Comparison of ENCODE assay signal across 8 cellular contexts in genomic region chr12:48004039-48004940, GRCh38. TPM values are rescaled to one million over a fixed set of nuclear protein-coding genes. Genes with fewer than 3 reads are reported as not detected.
DNase-seq lines count a peak whose midpoint lies in the region; ATAC-seq and TF ChIP-seq lines count a peak whose summit lies in the region.

Gene COL2A1, minus strand, starts transcription at chr12:48004476. Its CDS starts 155 bp downstream, at chr12:48004321.

- ATAC-seq in HG02852 (IDR thresholded peaks at IDR 0.05; ENCODE audit: unreplicated experiment), result no peak

- no peaks in the 10 kb centered on the region for H3K9me3 Mint-ChIP-seq in activated CD4-positive, alpha-beta memory T cell treated with anti-CD3 and anti-CD28 coated beads for 36 hours
- peaks cover 5% of the 10 kb centered on the region for H3K9me3 Mint-ChIP-seq in glutamatergic neuron (ENCODE audit: unreplicated experiment)

- H3K4me1 Mint-ChIP-seq in activated CD4-positive, alpha-beta memory T cell treated with anti-CD3 and anti-CD28 coated beads for 36 hours (ENCODE audit: low read depth), result peaks cover 36% of the 10 kb centered on the region
- peaks cover 16% of the 10 kb centered on the region for H3K4me1 Mint-ChIP-seq in glutamatergic neuron (ENCODE audit: low read depth, unreplicated experiment)

- POLR2A ChIA-PET in activated CD4-positive, alpha-beta memory T cell treated with anti-CD3 and anti-CD28 coated beads for 36 hours (lab: Charles Lee), result no interaction called here

- H3K4me3 ChIP-seq in retinal pigment epithelial cell (ENCODE audit: low read length), result peak within 1 kb of the TSS; percentile 3

- H3K27ac Mint-ChIP-seq in activated CD4-positive, alpha-beta memory T cell treated with anti-CD3 and anti-CD28 coated beads for 36 hours, result no peak within 1 kb of the TSS
- no peak within 1 kb of the TSS for H3K27ac Mint-ChIP-seq in glutamatergic neuron (ENCODE audit: unreplicated experiment)

- intact Hi-C loops in activated CD4-positive, alpha-beta memory T cell treated with anti-CD3 and anti-CD28 coated beads for 36 hours (cut with micrococcal nuclease), result loop anchor here (5.0 kb wide), 1 partner anchor 183 kb away; no protein-coding TSS in a partner anchor

- peak within 1 kb of the TSS; percentile 51 for H3K4me3 Mint-ChIP-seq in activated CD4-positive, alpha-beta memory T cell treated with anti-CD3 and anti-CD28 coated beads for 36 hours
- peak within 1 kb of the TSS; percentile 94 for H3K4me3 Mint-ChIP-seq in glutamatergic neuron (ENCODE audit: unreplicated experiment)

- DNase-seq in stimulated activated CD4-positive, alpha-beta T cell treated with anti-CD3 and anti-CD28 coated beads, Interleukin-15, amount 100 ng/mL, for 24 hours, result peak; percentile 54
- no peak for DNase-seq in stimulated activated CD4-positive, alpha-beta T cell treated with anti-CD3 and anti-CD28 coated beads, Interleukin-12 subunit alpha, Interleukin-12 subunit beta, amount 100 ng/mL, for 4 hours
- peak; percentile 51 for DNase-seq in activated CD4-positive, alpha-beta memory T cell treated with anti-CD3 and anti-CD28 coated beads for 36 hours
- DNase-seq in glutamatergic neuron (peak; percentile 53), retinal pigment epithelial cell (ENCODE audit: low read depth) (no peak), MV-4-11 (lab: John Stamatoyannopoulos, UW) (no peak), GDM1 (lab: John Stamatoyannopoulos, UW) (no peak)

- peaks cover 85% of the 10 kb centered on the region for H3K27me3 Mint-ChIP-seq in activated CD4-positive, alpha-beta memory T cell treated with anti-CD3 and anti-CD28 coated beads for 36 hours
- peaks cover 27% of the 10 kb centered on the region for H3K27me3 Mint-ChIP-seq in glutamatergic neuron (ENCODE audit: unreplicated experiment)

- no peaks in the 10 kb centered on the region for H3K36me3 Mint-ChIP-seq in activated CD4-positive, alpha-beta memory T cell treated with anti-CD3 and anti-CD28 coated beads for 36 hours
- peaks cover 4% of the 10 kb centered on the region for H3K36me3 Mint-ChIP-seq in glutamatergic neuron (ENCODE audit: unreplicated experiment)

- CTCF ChIA-PET in activated CD4-positive, alpha-beta memory T cell treated with anti-CD3 and anti-CD28 coated beads for 36 hours (lab: Charles Lee), result interaction anchor here (1.9 kb wide), 1 partner anchor 41 kb away, joined by 6 read pairs; the partner anchor contains the start of gene TMEM106C

- TF ChIP-seq CTCF in glutamatergic neuron (IDR thresholded peaks at IDR 0.05; ENCODE audit: partially characterized antibody, unreplicated experiment) (no peak), retinal pigment epithelial cell (conservative IDR thresholded peaks at IDR 0.05; ENCODE audit: low read depth, low read length) (no peak)

RNA-seq across cellular contexts. Expression of gene COL2A1, which starts in this region (rescaled TPM):
- not detected for total RNA-seq in activated CD4-positive, alpha-beta memory T cell treated with anti-CD3 and anti-CD28 coated beads for 36 hours
- 0.34 TPM for total RNA-seq in glutamatergic neuron (ENCODE audit: unreplicated experiment)

Comparison
In these comparisons a context has a peak if more than half of its experiments do, and no peak if none do; other contexts are left out.
1. Peak in DNase-seq in activated CD4-positive, alpha-beta memory T cell treated with anti-CD3 and anti-CD28 coated beads for 36 hours; RNA of the gene not detected or under 1 TPM.
2. Peak in DNase-seq in glutamatergic neuron; RNA of the gene not detected or under 1 TPM.